Comparison of ENCODE assay signal across 8 cellular contexts in genomic region chr10:11757820-11758463, GRCh38. TPM values are rescaled to one million over a fixed set of nuclear protein-coding genes. Genes with fewer than 3 reads are reported as not detected.
DNase-seq lines count a peak whose midpoint lies in the region; ATAC-seq and TF ChIP-seq lines count a peak whose summit lies in the region.

No MANE protein-coding gene starts in this region.

- no peak overlapping the region for H3K4me3 Mint-ChIP-seq in activated CD4-positive, alpha-beta T cell treated with anti-CD3 and anti-CD28 coated beads for 36 hours

- no peaks in the 10 kb centered on the region for H3K27me3 Mint-ChIP-seq in activated CD4-positive, alpha-beta T cell treated with anti-CD3 and anti-CD28 coated beads for 36 hours

- POLR2A ChIA-PET in activated CD4-positive, alpha-beta T cell treated with anti-CD3 and anti-CD28 coated beads for 36 hours (lab: Charles Lee): interaction anchor here (1.5 kb wide), 1 partner anchor 243 kb away, joined by 3 read pairs; no protein-coding TSS in a partner anchor

- H3K4me1 ChIP-seq in liver (ENCODE audit: control insufficient read depth in 4 of 4, insufficient read depth in 4 of 4, low read length in 3 of 4): peaks cover 4 to 33% (median 12%) of the 10 kb centered on the region in 4 donors

- H3K27ac ChIP-seq in liver (ENCODE audit: low read depth in 1 of 2, low read length in 2 of 2): peak overlapping the region; percentile 77 to 80

- H3K9ac ChIP-seq in liver (ENCODE audit: low read depth in 1 of 2, low read length in 2 of 2): peak overlapping the region in 1 of 2 donors; percentile 3

- H3K9me3 Mint-ChIP-seq in activated CD4-positive, alpha-beta T cell treated with anti-CD3 and anti-CD28 coated beads for 36 hours (ENCODE audit: low read depth): no peaks in the 10 kb centered on the region

- peak; percentile 94 to 96 for TF ChIP-seq RAD21 in liver (IDR thresholded peaks at IDR 0.05)

- ATAC-seq in GM18873 (IDR thresholded peaks at IDR 0.05; ENCODE audit: low FRiP score, unreplicated experiment): peak; percentile 91
- ATAC-seq in HG03103 (IDR thresholded peaks at IDR 0.05; ENCODE audit: low read depth, unreplicated experiment): peak; percentile 97
- ATAC-seq in activated CD4-positive, alpha-beta T cell treated with anti-CD3 and anti-CD28 coated beads for 36 hours: peak; percentile 100

- H3K9me3 ChIP-seq in liver (ENCODE audit: control insufficient read depth in 4 of 4, low read length in 3 of 4): no peaks in the 10 kb centered on the region

- intact Hi-C loops in activated CD4-positive, alpha-beta T cell treated with anti-CD3 and anti-CD28 coated beads for 36 hours (cut with DNase I, micrococcal nuclease): loop anchor here (1.0 kb wide), 1 partner anchor 243 kb away; no protein-coding TSS in a partner anchor

- H3K36me3 ChIP-seq in liver (ENCODE audit: control insufficient read depth in 4 of 4, insufficient read depth in 3 of 4, low read depth in 1 of 4, low read length in 3 of 4): peaks cover 0 to 25% (median 20%) of the 10 kb centered on the region in 4 donors

- peaks cover 6% of the 10 kb centered on the region for H3K4me1 Mint-ChIP-seq in activated CD4-positive, alpha-beta T cell treated with anti-CD3 and anti-CD28 coated beads for 36 hours

- 30% methylated on average over 11 of the region's 11 CpGs for WGBS in liver

- H3K27ac Mint-ChIP-seq in activated CD4-positive, alpha-beta T cell treated with anti-CD3 and anti-CD28 coated beads for 36 hours: peak overlapping the region; percentile 35

- no peak overlapping the region for H3K4me3 ChIP-seq in choroid plexus epithelial cell (ENCODE audit: low read depth, low read length)
- H3K4me3 ChIP-seq in liver (ENCODE audit: low read depth in 1 of 3, low read length in 3 of 3): no peak overlapping the region

- TF ChIP-seq CTCF in choroid plexus epithelial cell (conservative IDR thresholded peaks at IDR 0.05; ENCODE audit: low read depth, low read length): peak; percentile 99
- peak; percentile 98 for TF ChIP-seq CTCF in liver (IDR thresholded peaks at IDR 0.05; ENCODE audit: low read depth, low read length, missing input control)

- DNase-seq in AML-193 (lab: John Stamatoyannopoulos, UW): peak; percentile 67 to 73
- DNase-seq in NCI-H2227 (lab: John Stamatoyannopoulos, UW; ENCODE audit: unreplicated experiment): peak; percentile 68
- peak; percentile 93 for DNase-seq in activated CD4-positive, alpha-beta T cell treated with anti-CD3 and anti-CD28 coated beads for 36 hours
- peak; percentile 94 for DNase-seq in choroid plexus epithelial cell (ENCODE audit: low read depth)
- DNase-seq in stimulated activated CD4-positive, alpha-beta T cell treated with anti-CD3 and anti-CD28 coated beads, Interleukin-4, amount 100 ng/mL, for 1 hour: peak; percentile 85

- no peaks in the 10 kb centered on the region for H3K27me3 ChIP-seq in liver (ENCODE audit: control insufficient read depth in 4 of 4, insufficient read depth in 4 of 4, low read length in 3 of 4)

- CTCF ChIA-PET in activated CD4-positive, alpha-beta T cell treated with anti-CD3 and anti-CD28 coated beads for 36 hours (lab: Charles Lee): interaction anchor here (0.6 to 9.7 kb wide), 36 partner anchors 10 to 1028 kb away, joined by 3 to 125 read pairs (median 4); no protein-coding TSS in a partner anchor

- no peaks in the 10 kb centered on the region for H3K36me3 Mint-ChIP-seq in activated CD4-positive, alpha-beta T cell treated with anti-CD3 and anti-CD28 coated beads for 36 hours (ENCODE audit: low read depth)

TF ChIP-seq in liver, 16 proteins besides CTCF, POLR2A, EP300 and RAD21:
- TF ChIP-seq HNF4A (conservative IDR thresholded peaks at IDR 0.05) (peak in 1 of 2 donors; percentile 3), RXRA (IDR thresholded peaks at IDR 0.05) (no peak)

RNA-seq across cellular contexts. Expression of gene ECHDC3, which starts 15.8 kb away (rescaled TPM):
- 1 to 10 TPM; 3.5 to 3.8 TPM for total RNA-seq in activated CD4-positive, alpha-beta T cell treated with anti-CD3 and anti-CD28 coated beads for 36 hours
- 10 to 100 TPM in 1 of 2 donors, 1 to 10 TPM in 1; 6.1 to 98.3 TPM for total RNA-seq in liver
- 100 to 1,000 TPM in 1 of 2 donors, 10 to 100 TPM in 1; 96.3 to 144 TPM for polyA plus RNA-seq in liver
